ENCODE assay signal across 1 cellular context in the genomic region with DNA sequence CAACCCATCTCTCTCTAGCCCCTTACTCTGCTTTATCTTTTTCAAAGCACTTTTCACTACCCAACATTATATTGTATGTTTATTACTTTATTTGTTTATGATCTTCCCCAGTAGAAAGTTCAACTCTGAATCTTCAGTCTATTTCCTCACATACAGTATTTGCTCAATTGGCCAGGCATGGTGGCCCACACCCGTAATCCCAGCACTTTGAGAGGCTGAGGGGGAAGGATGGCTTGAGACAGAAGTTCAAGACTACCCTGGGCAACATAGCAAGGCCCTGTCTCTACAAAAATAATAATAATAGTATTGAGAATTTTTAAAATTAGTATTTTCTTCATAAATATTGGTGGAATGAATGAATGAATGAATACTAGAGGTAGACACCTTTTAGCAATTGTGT.
A peak's percentile ranks its signal among the peaks of the same experiment; 100 is the strongest.
TF ChIP-seq lines count a peak whose summit lies in the region.

No MANE protein-coding gene starts in this region.

TF ChIP-seq in HepG2, 621 proteins besides CTCF, POLR2A, EP300 and RAD21:
- TF ChIP-seq, protein P1, sequence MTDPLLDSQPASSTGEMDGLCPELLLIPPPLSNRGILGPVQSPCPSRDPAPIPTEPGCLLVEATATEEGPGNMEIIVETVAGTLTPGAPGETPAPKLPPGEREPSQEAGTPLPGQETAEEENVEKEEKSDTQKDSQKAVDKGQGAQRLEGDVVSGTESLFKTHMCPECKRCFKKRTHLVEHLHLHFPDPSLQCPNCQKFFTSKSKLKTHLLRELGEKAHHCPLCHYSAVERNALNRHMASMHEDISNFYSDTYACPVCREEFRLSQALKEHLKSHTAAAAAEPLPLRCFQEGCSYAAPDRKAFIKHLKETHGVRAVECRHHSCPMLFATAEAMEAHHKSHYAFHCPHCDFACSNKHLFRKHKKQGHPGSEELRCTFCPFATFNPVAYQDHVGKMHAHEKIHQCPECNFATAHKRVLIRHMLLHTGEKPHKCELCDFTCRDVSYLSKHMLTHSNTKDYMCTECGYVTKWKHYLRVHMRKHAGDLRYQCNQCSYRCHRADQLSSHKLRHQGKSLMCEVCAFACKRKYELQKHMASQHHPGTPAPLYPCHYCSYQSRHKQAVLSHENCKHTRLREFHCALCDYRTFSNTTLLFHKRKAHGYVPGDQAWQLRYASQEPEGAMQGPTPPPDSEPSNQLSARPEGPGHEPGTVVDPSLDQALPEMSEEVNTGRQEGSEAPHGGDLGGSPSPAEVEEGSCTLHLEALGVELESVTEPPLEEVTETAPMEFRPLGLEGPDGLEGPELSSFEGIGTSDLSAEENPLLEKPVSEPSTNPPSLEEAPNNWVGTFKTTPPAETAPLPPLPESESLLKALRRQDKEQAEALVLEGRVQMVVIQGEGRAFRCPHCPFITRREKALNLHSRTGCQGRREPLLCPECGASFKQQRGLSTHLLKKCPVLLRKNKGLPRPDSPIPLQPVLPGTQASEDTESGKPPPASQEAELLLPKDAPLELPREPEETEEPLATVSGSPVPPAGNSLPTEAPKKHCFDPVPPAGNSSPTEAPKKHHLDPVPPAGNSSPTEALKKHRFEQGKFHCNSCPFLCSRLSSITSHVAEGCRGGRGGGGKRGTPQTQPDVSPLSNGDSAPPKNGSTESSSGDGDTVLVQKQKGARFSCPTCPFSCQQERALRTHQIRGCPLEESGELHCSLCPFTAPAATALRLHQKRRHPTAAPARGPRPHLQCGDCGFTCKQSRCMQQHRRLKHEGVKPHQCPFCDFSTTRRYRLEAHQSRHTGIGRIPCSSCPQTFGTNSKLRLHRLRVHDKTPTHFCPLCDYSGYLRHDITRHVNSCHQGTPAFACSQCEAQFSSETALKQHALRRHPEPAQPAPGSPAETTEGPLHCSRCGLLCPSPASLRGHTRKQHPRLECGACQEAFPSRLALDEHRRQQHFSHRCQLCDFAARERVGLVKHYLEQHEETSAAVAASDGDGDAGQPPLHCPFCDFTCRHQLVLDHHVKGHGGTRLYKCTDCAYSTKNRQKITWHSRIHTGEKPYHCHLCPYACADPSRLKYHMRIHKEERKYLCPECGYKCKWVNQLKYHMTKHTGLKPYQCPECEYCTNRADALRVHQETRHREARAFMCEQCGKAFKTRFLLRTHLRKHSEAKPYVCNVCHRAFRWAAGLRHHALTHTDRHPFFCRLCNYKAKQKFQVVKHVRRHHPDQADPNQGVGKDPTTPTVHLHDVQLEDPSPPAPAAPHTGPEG (CRISPR knock-in tag; IDR thresholded peaks at IDR 0.05) = no peak
- TF ChIP-seq ZNF703 (CRISPR knock-in tag; IDR thresholded peaks at IDR 0.05; ENCODE audit: borderline replicate concordance) (no peak), POGZ (CRISPR knock-in tag; IDR thresholded peaks at IDR 0.05) (no peak), XRCC5 (optimal IDR thresholded peaks at IDR 0.05; ENCODE audit: low read length) (no peak), ZNF737 (CRISPR knock-in tag; IDR thresholded peaks at IDR 0.05; ENCODE audit: borderline replicate concordance) (no peak), SMYD3 (CRISPR knock-in tag; IDR thresholded peaks at IDR 0.05) (no peak), ZNF816 (CRISPR knock-in tag; IDR thresholded peaks at IDR 0.05; ENCODE audit: borderline replicate concordance) (0 out of 2 replicates have a peak, but pooled peaks have one; percentile 1)
TF ChIP-seq in HepG2: peak in this region for 1.
